Comparison of ENCODE assay signal across 1 cellular context in genomic region chr9:124042168-124042775, GRCh38.
TF ChIP-seq lines count a peak whose summit lies in the region.

No MANE protein-coding gene starts in this region.

TF ChIP-seq in HepG2, 621 proteins besides CTCF, POLR2A, EP300 and RAD21 (continued from another document):
- TF ChIP-seq, protein P1, sequence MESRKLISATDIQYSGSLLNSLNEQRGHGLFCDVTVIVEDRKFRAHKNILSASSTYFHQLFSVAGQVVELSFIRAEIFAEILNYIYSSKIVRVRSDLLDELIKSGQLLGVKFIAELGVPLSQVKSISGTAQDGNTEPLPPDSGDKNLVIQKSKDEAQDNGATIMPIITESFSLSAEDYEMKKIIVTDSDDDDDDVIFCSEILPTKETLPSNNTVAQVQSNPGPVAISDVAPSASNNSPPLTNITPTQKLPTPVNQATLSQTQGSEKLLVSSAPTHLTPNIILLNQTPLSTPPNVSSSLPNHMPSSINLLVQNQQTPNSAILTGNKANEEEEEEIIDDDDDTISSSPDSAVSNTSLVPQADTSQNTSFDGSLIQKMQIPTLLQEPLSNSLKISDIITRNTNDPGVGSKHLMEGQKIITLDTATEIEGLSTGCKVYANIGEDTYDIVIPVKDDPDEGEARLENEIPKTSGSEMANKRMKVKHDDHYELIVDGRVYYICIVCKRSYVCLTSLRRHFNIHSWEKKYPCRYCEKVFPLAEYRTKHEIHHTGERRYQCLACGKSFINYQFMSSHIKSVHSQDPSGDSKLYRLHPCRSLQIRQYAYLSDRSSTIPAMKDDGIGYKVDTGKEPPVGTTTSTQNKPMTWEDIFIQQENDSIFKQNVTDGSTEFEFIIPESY (CRISPR knock-in tag; IDR thresholded peaks at IDR 0.05): 0 out of 2 replicates have a peak, but pooled peaks have one; percentile 38
- TF ChIP-seq MAFF (IDR thresholded peaks at IDR 0.05; ENCODE audit: low read depth, low read length) (no peak), HNRNPL (IDR thresholded peaks at IDR 0.05; ENCODE audit: low read depth, low read length) (peak; percentile 60; the same call in 1 of the 2 replicates), ZKSCAN1 (IDR thresholded peaks at IDR 0.05; ENCODE audit: low read length) (peak; percentile 51; the same call in 1 of the 2 replicates)
- TF ChIP-seq, protein P2, sequence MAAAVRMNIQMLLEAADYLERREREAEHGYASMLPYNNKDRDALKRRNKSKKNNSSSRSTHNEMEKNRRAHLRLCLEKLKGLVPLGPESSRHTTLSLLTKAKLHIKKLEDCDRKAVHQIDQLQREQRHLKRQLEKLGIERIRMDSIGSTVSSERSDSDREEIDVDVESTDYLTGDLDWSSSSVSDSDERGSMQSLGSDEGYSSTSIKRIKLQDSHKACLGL (CRISPR knock-in tag; IDR thresholded peaks at IDR 0.05): no peak
